In the genomic region with DNA sequence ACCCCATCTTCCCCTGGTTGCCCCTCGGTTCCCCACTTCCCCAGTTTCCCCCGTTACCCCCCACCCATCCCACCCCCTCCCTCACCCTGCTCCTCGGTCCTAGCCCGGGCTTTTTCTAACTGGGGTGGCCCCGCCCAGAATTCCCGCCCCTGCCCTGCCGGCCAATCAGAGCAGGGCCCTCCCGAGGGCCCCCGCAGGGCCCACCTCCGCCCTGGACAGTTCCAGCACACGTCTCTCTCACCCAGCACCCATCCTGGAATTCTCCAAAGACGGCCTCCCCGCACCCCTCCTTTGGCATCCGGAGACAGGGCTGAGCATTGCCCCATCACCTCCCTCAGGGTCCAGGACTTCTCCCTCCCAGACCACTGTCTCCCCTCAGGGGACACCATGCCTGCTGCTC, we compare ENCODE assay signal across 2 cellular contexts.
TF ChIP-seq lines count a peak whose summit lies in the region.

Gene H19, minus strand, starts transcription at position 88 of the 400 bp plus-strand sequence.

TF ChIP-seq in liver, 16 proteins besides CTCF, POLR2A, EP300 and RAD21:
- TF ChIP-seq HNF4A (conservative IDR thresholded peaks at IDR 0.05) (no peak), FOXA2 (IDR thresholded peaks at IDR 0.05) (no peak), EGR1 (IDR thresholded peaks at IDR 0.05; ENCODE audit: low read depth in 2 of 2) (no peak), MAX (IDR thresholded peaks at IDR 0.05) (no peak)
TF ChIP-seq in liver: peak in this region for 0.

TF ChIP-seq in HepG2, 621 proteins besides CTCF, POLR2A, EP300 and RAD21:
- no peak for TF ChIP-seq PHF5A (CRISPR knock-in tag; IDR thresholded peaks at IDR 0.05; ENCODE audit: low read depth, unreplicated experiment)
- no peak for TF ChIP-seq ZFYVE20 (CRISPR knock-in tag; IDR thresholded peaks at IDR 0.05; ENCODE audit: borderline replicate concordance, low read depth)
- TF ChIP-seq CBX2 (IDR thresholded peaks at IDR 0.05; ENCODE audit: low read depth, low read length): no peak
- TF ChIP-seq CBX2 (CRISPR knock-in tag; IDR thresholded peaks at IDR 0.05; ENCODE audit: low read depth): no peak
- no peak for TF ChIP-seq CENPT (CRISPR knock-in tag; IDR thresholded peaks at IDR 0.05; ENCODE audit: low read depth)
- no peak for TF ChIP-seq TEAD2 (CRISPR knock-in tag; IDR thresholded peaks at IDR 0.05)
- TF ChIP-seq, protein P1, sequence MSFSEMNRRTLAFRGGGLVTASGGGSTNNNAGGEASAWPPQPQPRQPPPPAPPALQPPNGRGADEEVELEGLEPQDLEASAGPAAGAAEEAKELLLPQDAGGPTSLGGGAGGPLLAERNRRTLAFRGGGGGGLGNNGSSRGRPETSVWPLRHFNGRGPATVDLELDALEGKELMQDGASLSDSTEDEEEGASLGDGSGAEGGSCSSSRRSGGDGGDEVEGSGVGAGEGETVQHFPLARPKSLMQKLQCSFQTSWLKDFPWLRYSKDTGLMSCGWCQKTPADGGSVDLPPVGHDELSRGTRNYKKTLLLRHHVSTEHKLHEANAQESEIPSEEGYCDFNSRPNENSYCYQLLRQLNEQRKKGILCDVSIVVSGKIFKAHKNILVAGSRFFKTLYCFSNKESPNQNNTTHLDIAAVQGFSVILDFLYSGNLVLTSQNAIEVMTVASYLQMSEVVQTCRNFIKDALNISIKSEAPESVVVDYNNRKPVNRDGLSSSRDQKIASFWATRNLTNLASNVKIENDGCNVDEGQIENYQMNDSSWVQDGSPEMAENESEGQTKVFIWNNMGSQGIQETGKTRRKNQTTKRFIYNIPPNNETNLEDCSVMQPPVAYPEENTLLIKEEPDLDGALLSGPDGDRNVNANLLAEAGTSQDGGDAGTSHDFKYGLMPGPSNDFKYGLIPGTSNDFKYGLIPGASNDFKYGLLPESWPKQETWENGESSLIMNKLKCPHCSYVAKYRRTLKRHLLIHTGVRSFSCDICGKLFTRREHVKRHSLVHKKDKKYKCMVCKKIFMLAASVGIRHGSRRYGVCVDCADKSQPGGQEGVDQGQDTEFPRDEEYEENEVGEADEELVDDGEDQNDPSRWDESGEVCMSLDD (CRISPR knock-in tag; IDR thresholded peaks at IDR 0.05; ENCODE audit: borderline replicate concordance): no peak
- TF ChIP-seq ARNT2 (CRISPR knock-in tag; IDR thresholded peaks at IDR 0.05; ENCODE audit: low read depth): no peak
- TF ChIP-seq CBX5 (CRISPR knock-in tag; IDR thresholded peaks at IDR 0.05; ENCODE audit: borderline replicate concordance): no peak
- TF ChIP-seq ZFAT (CRISPR knock-in tag; conservative IDR thresholded peaks at IDR 0.05): no peak
- no peak for TF ChIP-seq BRCA1 (CRISPR knock-in tag; IDR thresholded peaks at IDR 0.05)
- no peak for TF ChIP-seq ZNF12 (CRISPR knock-in tag; IDR thresholded peaks at IDR 0.05)
- TF ChIP-seq TSC22D2 (CRISPR knock-in tag; IDR thresholded peaks at IDR 0.05; ENCODE audit: borderline replicate concordance): no peak
- TF ChIP-seq ZNF138 (CRISPR knock-in tag; IDR thresholded peaks at IDR 0.05; ENCODE audit: low read depth): no peak
- no peak for TF ChIP-seq ZBTB2 (CRISPR knock-in tag; IDR thresholded peaks at IDR 0.05; ENCODE audit: low read depth)
- TF ChIP-seq TRIM22 (IDR thresholded peaks at IDR 0.05): no peak
- no peak for TF ChIP-seq ZNF766 (CRISPR knock-in tag; IDR thresholded peaks at IDR 0.05; ENCODE audit: borderline replicate concordance)
- no peak for TF ChIP-seq ZNF350 (CRISPR knock-in tag; IDR thresholded peaks at IDR 0.05; ENCODE audit: borderline replicate concordance, low read depth)
- no peak for TF ChIP-seq ZEB1 (IDR thresholded peaks at IDR 0.05; ENCODE audit: insufficient replicate concordance, low read depth)
TF ChIP-seq in HepG2: peak in this region for 0.
